Comparison of ENCODE assay signal across 6 cellular contexts in genomic region chr4:6356076-6356560, GRCh38.
"Had no signal": no experiment of that assay in that cellular context is flagged by ENCODE, and none has a peak within 500 bp of the region (broad histone marks: within the 10 kb centered on the region; RNA-seq: fewer than 3 reads in every experiment).

No MANE protein-coding gene starts in this region.

- H3K4me3 Mint-ChIP-seq: GM23338, H9, HFFc6, IgD-negative memory B cell had no signal

- H3K4me3 ChIP-seq: GM23338 had no signal

- H3K36me3 Mint-ChIP-seq: IgD-negative memory B cell had no signal

- DNase-seq: H9, HCEC 1CT, HFFc6 had no signal

- H3K4me2 ChIP-seq: GM23338 had no signal

- H3K4me1 Mint-ChIP-seq: GM23338, IgD-negative memory B cell had no signal

- H2AFZ ChIP-seq: GM23338 had no signal

- H3K9me3 Mint-ChIP-seq: GM23338, H9, HFFc6 had no signal

- H3K27ac Mint-ChIP-seq: GM23338, HFFc6, IgD-negative memory B cell had no signal

- H3K27ac ChIP-seq: HL-60 had no signal
